In genomic region chr7:87013136-87013840, GRCh38 we compare ENCODE assay signal across 26 cellular contexts.
"Had no signal": no experiment of that assay in that cellular context is flagged by ENCODE, and none has a peak within 500 bp of the region (broad histone marks: within the 10 kb centered on the region; RNA-seq: fewer than 3 reads in every experiment).

No MANE protein-coding gene starts in this region.

- ATAC-seq: PC-3, T-cell had no signal

- H3K9me3 Mint-ChIP-seq: T-cell had no signal

- H3K36me3 ChIP-seq: MG63, Peyer's patch, SJSA1 had no signal

- H3K9ac ChIP-seq: SK-N-SH had no signal

- H3K9me3 ChIP-seq: MG63, Peyer's patch, SJSA1, SK-N-SH had no signal

- H3K4me2 ChIP-seq: SK-N-SH had no signal

- H3K4me3 ChIP-seq: MG63, Peyer's patch, SJSA1 had no signal

- H3K36me3 Mint-ChIP-seq: T-cell had no signal

- DNase-seq: Kasumi-1, MG63, NCI-H1048, NCI-H1092 treated with DMSO at 0.1 percent for 48 hours, NCI-H1105 treated with DMSO at 0.1 percent for 48 hours, NCI-H1436, NCI-H1694, NCI-H187, NCI-H1930, NCI-H2029 treated with DMSO at 0.1 percent for 48 hours, NCI-H2081 treated with DMSO at 0.1 percent for 48 hours, NCI-H2107, NCI-H2171, NCI-H226, NCI-H446 treated with DMSO at 0.1 percent for 48 hours, NCI-H510A, NCI-H526, NCI-H748 treated with DMSO at 0.1 percent for 48 hours, PC-3, Peyer's patch, Right ventricle myocardium superior, RPMI8226, SHP77 treated with DMSO at 0.1 percent for 48 hours, SK-N-SH, T-cell had no signal

- H3K4me3 Mint-ChIP-seq: T-cell had no signal

- H3K27ac ChIP-seq: Peyer's patch, SJSA1 had no signal

- H3K27me3 ChIP-seq: Peyer's patch, SJSA1 had no signal

- H3K4me1 ChIP-seq: Peyer's patch, SJSA1 had no signal
